8 cellular contexts compared by ENCODE assay signal in genomic region chr2:45652090-45653050, GRCh38. TPM values are rescaled to one million over a fixed set of nuclear protein-coding genes. Genes with fewer than 3 reads are reported as not detected.
DNase-seq lines count a peak whose midpoint lies in the region; ATAC-seq and TF ChIP-seq lines count a peak whose summit lies in the region.

No MANE protein-coding gene starts in this region.

- POLR2A ChIA-PET in PC-9 (lab: Charles Lee; ENCODE audit: unreplicated experiment): no interaction called here

- TSS peak; percentile 31 for BruUV-seq in PC-9 (replicated peaks; lab: Mats Ljungman, UMichigan)

- H2AFZ ChIP-seq in PC-9: peak overlapping the region; percentile 89

- H3K9me2 ChIP-seq in PC-9 (ENCODE audit: insufficient read depth): no peaks in the 10 kb centered on the region

- H3K4me2 ChIP-seq in PC-9: peak overlapping the region; percentile 86

- peak overlapping the region; percentile 56 for H3K27ac Mint-ChIP-seq in activated naive CD8-positive, alpha-beta T cell treated with anti-CD3 and anti-CD28 coated beads for 36 hours

- H3K9me3 ChIP-seq in PC-9 (ENCODE audit: insufficient read depth, low read depth): no peaks in the 10 kb centered on the region

- intact Hi-C loops in PC-9 (cut with micrococcal nuclease; ENCODE audit: unreplicated experiment): loop anchor here (5.0 kb wide), 2 partner anchors 210 to 270 kb away; no protein-coding TSS in a partner anchor
- intact Hi-C loops in left cardiac atrium (cut with DNase I): loop anchor here in 1 of 2 donors (5.0 kb wide), 1 partner anchor 120 kb away; no protein-coding TSS in a partner anchor
- intact Hi-C loops in posterior cingulate gyrus (cut with DNase I): loop anchor here (10.0 kb wide), 1 partner anchor 52 kb away; no protein-coding TSS in a partner anchor

- peak overlapping the region; percentile 94 for H3K4me3 ChIP-seq in PC-9

- H3K36me3 ChIP-seq in PC-9 (ENCODE audit: low read depth): no peaks in the 10 kb centered on the region

- DNase-seq in DMS153 treated with DMSO at 0.1 percent for 48 hours (lab: John Stamatoyannopoulos, UW; ENCODE audit: unreplicated experiment): peak; percentile 27
- no peak for DNase-seq in DMS153 (lab: John Stamatoyannopoulos, UW)
- DNase-seq in PC-9: peak; percentile 35 to 50
- peak; percentile 35 for DNase-seq in activated naive CD8-positive, alpha-beta T cell treated with anti-CD3 and anti-CD28 coated beads for 36 hours
- peak; percentile 63 for DNase-seq in left cardiac atrium
- peak; percentile 29 to 90 (median 52) for DNase-seq in posterior cingulate gyrus

- CTCF ChIA-PET in PC-9 (lab: Charles Lee): interaction anchor here (0.5 to 0.7 kb wide), 2 partner anchors 57 to 109 kb away, joined by 7 read pairs; no protein-coding TSS in a partner anchor

- 0 out of 2 replicates have a peak, but pooled peaks have one; percentile 8 for TF ChIP-seq CTCF in PC-9 (conservative IDR thresholded peaks at IDR 0.05)

- peaks cover 12% of the 10 kb centered on the region; the same call in 1 of the 2 replicates for H4K20me1 ChIP-seq in PC-9 (ENCODE audit: insufficient read depth)

- ATAC-seq in left cardiac atrium (peak in 1 of 2 donors; percentile 3), HG02852 (IDR thresholded peaks at IDR 0.05; ENCODE audit: unreplicated experiment) (no peak), HG03565 (IDR thresholded peaks at IDR 0.05; ENCODE audit: unreplicated experiment) (no peak)

- no peaks in the 10 kb centered on the region for H3K9me3 Mint-ChIP-seq in activated naive CD8-positive, alpha-beta T cell treated with anti-CD3 and anti-CD28 coated beads for 36 hours

- peak overlapping the region; percentile 80 for H3K4me3 Mint-ChIP-seq in activated naive CD8-positive, alpha-beta T cell treated with anti-CD3 and anti-CD28 coated beads for 36 hours

- peaks cover 23% of the 10 kb centered on the region for H3F3A ChIP-seq in PC-9 (ENCODE audit: insufficient read depth, low read depth)

- no peaks in the 10 kb centered on the region for H3K27me3 ChIP-seq in PC-9 (ENCODE audit: insufficient read depth, low read depth)

- peaks cover 27% of the 10 kb centered on the region for H3K4me1 Mint-ChIP-seq in activated naive CD8-positive, alpha-beta T cell treated with anti-CD3 and anti-CD28 coated beads for 36 hours

- no peak overlapping the region; the same call in 1 of the 2 replicates for H3K27ac ChIP-seq in PC-9

- peaks cover 20% of the 10 kb centered on the region for H3K4me1 ChIP-seq in PC-9 (replicated peaks; ENCODE audit: insufficient read depth)

- peaks cover 3% of the 10 kb centered on the region for H3K27me3 Mint-ChIP-seq in activated naive CD8-positive, alpha-beta T cell treated with anti-CD3 and anti-CD28 coated beads for 36 hours

- H3K36me3 Mint-ChIP-seq in activated naive CD8-positive, alpha-beta T cell treated with anti-CD3 and anti-CD28 coated beads for 36 hours: peaks cover 2% of the 10 kb centered on the region

- H3K79me2 ChIP-seq in PC-9 (ENCODE audit: low read depth): peaks cover 56% of the 10 kb centered on the region

RNA-seq across cellular contexts. Expression of gene PRKCE, which starts 0.9 kb away (rescaled TPM):
- total RNA-seq in PC-9 (2021): 21.7 and 24.0 TPM in 2 replicates
- total RNA-seq in activated naive CD8-positive, alpha-beta T cell treated with anti-CD3 and anti-CD28 coated beads for 36 hours: 1 to 10 TPM; 6.1 to 8.0 TPM
- 10 to 100 TPM; 17.9 to 24.8 TPM for total RNA-seq in left cardiac atrium

RNA-seq across cellular contexts. Expression of gene SRBD1, which starts 41.3 kb away (rescaled TPM):
- 17.8 and 20.9 TPM in 2 replicates for total RNA-seq in PC-9 (2021)
- total RNA-seq in activated naive CD8-positive, alpha-beta T cell treated with anti-CD3 and anti-CD28 coated beads for 36 hours: 10 to 100 TPM; 18.2 to 19.1 TPM
- 10 to 100 TPM in 1 of 2 donors, 1 to 10 TPM in 1; 8.8 to 13.2 TPM for total RNA-seq in left cardiac atrium
